ENCODE assay signal across 1 cellular context in genomic region chr1:26907071-26907922, GRCh38.
TF ChIP-seq lines count a peak whose summit lies in the region.

No MANE protein-coding gene starts in this region.

TF ChIP-seq in K562, 482 proteins besides CTCF, POLR2A, EP300 and RAD21 (continues in another document):
- peak; percentile 88 for TF ChIP-seq ATF3 (IDR thresholded peaks at IDR 0.05)
- TF ChIP-seq ATF3 (CRISPR knock-in tag; conservative IDR thresholded peaks at IDR 0.05) = no peak; the same call in 1 of the 2 replicates
- peak; percentile 72 for TF ChIP-seq DACH1 (IDR thresholded peaks at IDR 0.05; ENCODE audit: partially characterized antibody)
- TF ChIP-seq TGIF2 (CRISPR knock-in tag; IDR thresholded peaks at IDR 0.05) = no peak
- TF ChIP-seq MLX (CRISPR knock-in tag; conservative IDR thresholded peaks at IDR 0.05) = no peak
- 0 out of 2 replicates have a peak, but pooled peaks have one; percentile 49 for TF ChIP-seq SP1 (CRISPR knock-in tag; IDR thresholded peaks at IDR 0.05)
- TF ChIP-seq E2F4 (CRISPR knock-in tag; IDR thresholded peaks at IDR 0.05; ENCODE audit: low read depth) = no peak
- TF ChIP-seq TSHZ1 (CRISPR knock-in tag; IDR thresholded peaks at IDR 0.05) = no peak
- no peak for TF ChIP-seq SUPT5H (IDR thresholded peaks at IDR 0.05)
- no peak for TF ChIP-seq ZNF785 (CRISPR knock-in tag; IDR thresholded peaks at IDR 0.05)
- no peak for TF ChIP-seq AFF4 (CRISPR knock-in tag; IDR thresholded peaks at IDR 0.05)
- TF ChIP-seq FOXA3 (CRISPR knock-in tag; conservative IDR thresholded peaks at IDR 0.05 in 1 of 2, IDR thresholded peaks at IDR 0.05 in 1 of 2) = no peak
- TF ChIP-seq MGA (IDR thresholded peaks at IDR 0.05) = no peak
- TF ChIP-seq TCFL5 (CRISPR knock-in tag; conservative IDR thresholded peaks at IDR 0.05) = no peak
- TF ChIP-seq ZNF445 (CRISPR knock-in tag; IDR thresholded peaks at IDR 0.05; ENCODE audit: low read depth) = no peak
- TF ChIP-seq ZNF76 (CRISPR knock-in tag; IDR thresholded peaks at IDR 0.05; ENCODE audit: borderline replicate concordance) = no peak
- 0 out of 4 replicates have a peak, but pooled peaks of 1 of the 2 experiments have one; percentile 31 for TF ChIP-seq RCOR1 (IDR thresholded peaks at IDR 0.05; ENCODE audit: borderline replicate concordance in 1 of 2, low read depth in 2 of 2, low read length in 2 of 2)
- no peak for TF ChIP-seq TAF9B (IDR thresholded peaks at IDR 0.05; ENCODE audit: partially characterized antibody)
- no peak for TF ChIP-seq HMGXB4 (CRISPR knock-in tag; IDR thresholded peaks at IDR 0.05)
- TF ChIP-seq ZNF184 (CRISPR knock-in tag; IDR thresholded peaks at IDR 0.05) = no peak
- TF ChIP-seq TCF3 (CRISPR knock-in tag; IDR thresholded peaks at IDR 0.05) = no peak; the same call in 1 of the 2 replicates
- no peak for TF ChIP-seq ZMIZ1 (IDR thresholded peaks at IDR 0.05; ENCODE audit: low read depth in 2 of 2, low read length in 2 of 2)
- no peak for TF ChIP-seq ZNF133 (CRISPR knock-in tag; IDR thresholded peaks at IDR 0.05)
- no peak for TF ChIP-seq ZNF764 (CRISPR knock-in tag; IDR thresholded peaks at IDR 0.05; ENCODE audit: low read depth)
- TF ChIP-seq BCL6 (CRISPR knock-in tag; IDR thresholded peaks at IDR 0.05) = no peak
